19 cellular contexts compared by ENCODE assay signal in genomic region chr9:133104718-133105460, GRCh38. TPM values are rescaled to one million over a fixed set of nuclear protein-coding genes. Genes with fewer than 3 reads are reported as not detected.
DNase-seq lines count a peak whose midpoint lies in the region; ATAC-seq, FAIRE-seq and TF ChIP-seq lines count a peak whose summit lies in the region.
"Had no signal": no experiment of that assay in that cellular context is flagged by ENCODE, and none has a peak within 500 bp of the region (broad histone marks: within the 10 kb centered on the region; RNA-seq: fewer than 3 reads in every experiment).

No MANE protein-coding gene starts in this region.

- H3K4ac ChIP-seq in H1 (replicated peaks; ENCODE audit: insufficient read length, low read depth, low read length) = no peak overlapping the region

- CTCF ChIA-PET in H1 (lab: Charles Lee; ENCODE audit: partially characterized antibody) = interaction anchor here (1.0 to 19.3 kb wide), 6 partner anchors 10 to 74 kb away, joined by 3 to 337 read pairs (median 24); no protein-coding TSS in a partner anchor

- no peak overlapping the region for H3K56ac ChIP-seq in H1 (replicated peaks; ENCODE audit: insufficient read length, low read depth, low read length)

- no peak overlapping the region for H3K9ac ChIP-seq in H1 (replicated peaks in 1 of 4; ENCODE audit: extremely low read depth in 1 of 4, low read depth in 3 of 4, low read length in 3 of 4)
- H3K9ac ChIP-seq: GM23248, KMS-11 had no signal

- H3K4me3 Mint-ChIP-seq in activated T-helper 2 cell treated with anti-CD3 and anti-CD28 coated beads, Interferon-gamma antibody, Interleukin-2, Interleukin-4, amounts not matched to agents 10 μg/mL and 5 μg/mL and 100 μg/mL, durations not matched to agents 14 hours and 24 hours and 36 hours (ENCODE audit: low read depth) = no peak overlapping the region
- H3K4me3 Mint-ChIP-seq: activated CD4-positive, alpha-beta T cell treated with anti-CD3 and anti-CD28 coated beads, Interleukin-2, amount 10 ng/mL, durations not matched to agents 24 days and 14 days; activated naive CD8-positive, alpha-beta T cell treated with anti-CD3 and anti-CD28 coated beads for 36 hours; CD8-positive, alpha-beta memory T cell; T-cell had no signal

- no peak overlapping the region for H3K27ac Mint-ChIP-seq in activated T-helper 2 cell treated with anti-CD3 and anti-CD28 coated beads, Interferon-gamma antibody, Interleukin-2, Interleukin-4, amounts not matched to agents 10 μg/mL and 5 μg/mL and 100 μg/mL, durations not matched to agents 14 hours and 24 hours and 36 hours
- H3K27ac Mint-ChIP-seq: activated CD4-positive, alpha-beta T cell treated with anti-CD3 and anti-CD28 coated beads, Interleukin-2, amount 10 ng/mL, durations not matched to agents 24 days and 14 days; activated naive CD8-positive, alpha-beta T cell treated with anti-CD3 and anti-CD28 coated beads for 36 hours; T-cell had no signal

- H4K20me1 ChIP-seq in H1 (replicated peaks in 1 of 2; ENCODE audit: control insufficient read depth in 1 of 2, insufficient read depth in 2 of 2, low read length in 2 of 2) (peaks cover 0 to 12% of the 10 kb centered on the region in 2 experiments), osteoblast (ENCODE audit: insufficient read depth, low read length) (peaks cover 13% of the 10 kb centered on the region)

- H3K4me1 ChIP-seq in H1 (replicated peaks in 1 of 4; ENCODE audit: control insufficient read depth in 3 of 4, insufficient read depth in 4 of 4, low read length in 3 of 4) (peaks cover 0 to 8% (median 3%) of the 10 kb centered on the region in 4 experiments; a peak in 3 of 7 replicates), osteoblast (ENCODE audit: insufficient read depth, low read length) (no peaks in the 10 kb centered on the region), transverse colon (peaks cover 0 to 7% (median 0%) of the 10 kb centered on the region in 4 donors)

- TF ChIP-seq CTCF in H1 (IDR thresholded peaks at IDR 0.05; ENCODE audit: control extremely low read depth in 1 of 3, insufficient read depth in 1 of 3, low read depth in 1 of 3, low read length in 3 of 3) (no peak), osteoblast (IDR thresholded peaks at IDR 0.05; ENCODE audit: extremely low read depth, low read depth, low read length) (no peak), transverse colon (IDR thresholded peaks at IDR 0.05) (no peak)

- no peak overlapping the region for H2AFZ ChIP-seq in H1 (ENCODE audit: low read length)
- H2AFZ ChIP-seq in osteoblast (ENCODE audit: low read length) = no peak overlapping the region
- H2AFZ ChIP-seq: GM23248 had no signal

- ATAC-seq in Right ventricle myocardium superior (ENCODE audit: poor library complexity) (no peak), left ventricle myocardium superior (no peak)
- ATAC-seq: left lobe of liver, T-cell had no signal

- H3K79me2 ChIP-seq in H1 (ENCODE audit: control insufficient read depth in 1 of 2, insufficient read depth in 2 of 2, low read length in 2 of 2) (no peaks in the 10 kb centered on the region), osteoblast (ENCODE audit: insufficient read depth, low read length) (no peaks in the 10 kb centered on the region)

- FAIRE-seq in H1 (lab: Jason Lieb, UNC) = no peak
- FAIRE-seq: endometrium, GM12878, GM19239 had no signal

- H2BK12ac ChIP-seq in H1 (ENCODE audit: low read depth, low read length) = no peak overlapping the region

- H3K27ac ChIP-seq in H1 (ENCODE audit: low read depth, low read length) (no peak overlapping the region), osteoblast (ENCODE audit: low read depth, low read length) (no peak overlapping the region), transverse colon (no peak overlapping the region)
- H3K27ac ChIP-seq: GM23248, KMS-11 had no signal

- H2BK120ac ChIP-seq in H1 (replicated peaks; ENCODE audit: low read depth, low read length) = no peak overlapping the region

- TF ChIP-seq POLR2A in H1 (IDR thresholded peaks at IDR 0.05; ENCODE audit: control extremely low read depth in 1 of 2, low read depth in 2 of 2, low read length in 2 of 2) (no peak), transverse colon (IDR thresholded peaks at IDR 0.05) (no peak)

- H3K36me3 ChIP-seq in H1 (ENCODE audit: control insufficient read depth in 2 of 4, insufficient read depth in 4 of 4, low read length in 3 of 4) (peaks cover 2 to 17% (median 5%) of the 10 kb centered on the region in 4 experiments; a peak in 7 of 8 replicates), osteoblast (ENCODE audit: insufficient read depth, low read length) (peaks cover 32% of the 10 kb centered on the region), transverse colon (peaks cover 0 to 81% (median 32%) of the 10 kb centered on the region in 4 donors)

- no peak overlapping the region for H3K18ac ChIP-seq in H1 (ENCODE audit: extremely low read depth, low read length)

- H2BK20ac ChIP-seq in H1 (ENCODE audit: low read length) = no peak overlapping the region

- no peaks in the 10 kb centered on the region for H3K27me3 Mint-ChIP-seq in activated T-helper 2 cell treated with anti-CD3 and anti-CD28 coated beads, Interferon-gamma antibody, Interleukin-2, Interleukin-4, amounts not matched to agents 10 μg/mL and 5 μg/mL and 100 μg/mL, durations not matched to agents 14 hours and 24 hours and 36 hours (ENCODE audit: low read depth)
- H3K27me3 Mint-ChIP-seq: activated CD4-positive, alpha-beta T cell treated with anti-CD3 and anti-CD28 coated beads, Interleukin-2, amount 10 ng/mL, durations not matched to agents 24 days and 14 days; activated naive CD8-positive, alpha-beta T cell treated with anti-CD3 and anti-CD28 coated beads for 36 hours; CD8-positive, alpha-beta memory T cell; T-cell had no signal

- no peak overlapping the region for H4K5ac ChIP-seq in H1 (ENCODE audit: insufficient read length, low read depth, low read length)

- no peak overlapping the region for H4K91ac ChIP-seq in H1 (replicated peaks; ENCODE audit: insufficient read length, low read length)

- H3K36me3 Mint-ChIP-seq in activated T-helper 2 cell treated with anti-CD3 and anti-CD28 coated beads, Interferon-gamma antibody, Interleukin-2, Interleukin-4, amounts not matched to agents 10 μg/mL and 5 μg/mL and 100 μg/mL, durations not matched to agents 14 hours and 24 hours and 36 hours (ENCODE audit: low read depth) = peaks cover 61% of the 10 kb centered on the region

- POLR2A ChIA-PET in H1 (lab: Charles Lee; ENCODE audit: partially characterized antibody) = no interaction called here

- H3K4me1 Mint-ChIP-seq in activated T-helper 2 cell treated with anti-CD3 and anti-CD28 coated beads, Interferon-gamma antibody, Interleukin-2, Interleukin-4, amounts not matched to agents 10 μg/mL and 5 μg/mL and 100 μg/mL, durations not matched to agents 14 hours and 24 hours and 36 hours (ENCODE audit: low read depth) = no peaks in the 10 kb centered on the region
- H3K4me1 Mint-ChIP-seq: activated naive CD8-positive, alpha-beta T cell treated with anti-CD3 and anti-CD28 coated beads for 36 hours had no signal

- no peak overlapping the region for H3K14ac ChIP-seq in H1 (ENCODE audit: insufficient read length)

- no peaks in the 10 kb centered on the region for H3K79me1 ChIP-seq in H1 (ENCODE audit: low read depth, low read length)

- H3K9me3 Mint-ChIP-seq in activated T-helper 2 cell treated with anti-CD3 and anti-CD28 coated beads, Interferon-gamma antibody, Interleukin-2, Interleukin-4, amounts not matched to agents 10 μg/mL and 5 μg/mL and 100 μg/mL, durations not matched to agents 14 hours and 24 hours and 36 hours = no peaks in the 10 kb centered on the region
- H3K9me3 Mint-ChIP-seq: activated CD4-positive, alpha-beta T cell treated with anti-CD3 and anti-CD28 coated beads, Interleukin-2, amount 10 ng/mL, durations not matched to agents 24 days and 14 days; activated naive CD8-positive, alpha-beta T cell treated with anti-CD3 and anti-CD28 coated beads for 36 hours; T-cell had no signal

- TF ChIP-seq RAD21 in H1 (IDR thresholded peaks at IDR 0.05 in 1 of 2, conservative IDR thresholded peaks at IDR 0.05 in 1 of 2; ENCODE audit: low read depth in 2 of 2, low read length in 2 of 2) = no peak

- intact Hi-C loops in Right ventricle myocardium superior (cut with DNase I) (no loop called here), left ventricle myocardium superior (cut with micrococcal nuclease) (loop anchor here (2.0 kb wide), 1 partner anchor 42 kb away; no protein-coding TSS in a partner anchor), transverse colon (cut with DNase I; ENCODE audit: low total_unique reads) (loop anchor here (1.0 kb wide), 1 partner anchor 42 kb away; no protein-coding TSS in a partner anchor)
- intact Hi-C loops in activated T-helper 2 cell treated with anti-CD3 and anti-CD28 coated beads, Interferon-gamma antibody, Interleukin-2, Interleukin-4, amounts not matched to agents 10 μg/mL and 5 μg/mL and 100 μg/mL, durations not matched to agents 14 hours and 24 hours and 36 hours (cut with micrococcal nuclease) = no loop called here

- no peak overlapping the region for H2BK15ac ChIP-seq in H1 (ENCODE audit: low read length)

- H3K23ac ChIP-seq in H1 (ENCODE audit: insufficient read length) = no peak overlapping the region

- 79% methylated on average over 15 of the region's 15 CpGs; no CpG with 5 or more reads in 1 of the 2 experiments for WGBS in H1 (ENCODE audit: extremely low coverage in 1 of 2, insufficient coverage in 1 of 2, insufficient read length in 1 of 2, insufficient replicate concordance in 2 of 2, low coverage in 1 of 2, low lambda C conversion rate in 2 of 2, missing lambda C conversion rate in 1 of 2), 2 experiments
- 87% methylated on average over 15 of the region's 15 CpGs; no CpG with 5 or more reads in 1 of the 2 donors for WGBS in transverse colon (ENCODE audit: low coverage in 1 of 2), 2 donors

- H3K27me3 ChIP-seq in H1 (replicated peaks in 1 of 4; ENCODE audit: control insufficient read depth in 3 of 4, extremely low read depth in 1 of 4, insufficient read depth in 3 of 4, low read length in 3 of 4) = no peaks in the 10 kb centered on the region
- no peaks in the 10 kb centered on the region for H3K27me3 ChIP-seq in osteoblast (ENCODE audit: insufficient read depth, low read length)
- H3K27me3 ChIP-seq in transverse colon = no peaks in the 10 kb centered on the region

- H2AK5ac ChIP-seq in H1 (ENCODE audit: low read depth, low read length) = no peak overlapping the region

- no peak overlapping the region for H3K4me3 ChIP-seq in H1 (ENCODE audit: extremely low read depth in 1 of 4, insufficient read depth in 2 of 4, low read depth in 3 of 4, low read length in 4 of 4)
- no peak overlapping the region for H3K4me3 ChIP-seq in osteoblast (ENCODE audit: insufficient read depth, low read length)
- H3K4me3 ChIP-seq in transverse colon = no peak overlapping the region
- H3K4me3 ChIP-seq: GM12878, GM23248 had no signal

- no peak overlapping the region for H2BK5ac ChIP-seq in H1 (ENCODE audit: low read depth, low read length)

- in situ Hi-C loops in transverse colon (cut with MboI; ENCODE audit: low pct_ligation_motif_present in 1 of 4, low pct_unique_long_range_greater_than_20kb in 1 of 4, low sequenced_read_pairs in 3 of 4) = loop anchor here in 2 of 4 donors (5.0 kb wide), 1 partner anchor 42 kb away; no protein-coding TSS in a partner anchor

- DNase-seq in Right ventricle myocardium superior = peak; percentile 9
- DNase-seq in left ventricle myocardium superior = no peak
- DNase-seq in H1 (ENCODE audit: low read depth in 1 of 2, low spot score in 2 of 2) = no peak
- DNase-seq in osteoblast (ENCODE audit: insufficient read length, low spot score, missing footprints) = peak; percentile 62
- DNase-seq in Ammon's horn (ENCODE audit: low spot score) = no peak
- DNase-seq in activated T-helper 2 cell treated with anti-CD3 and anti-CD28 coated beads, Interferon-gamma antibody, Interleukin-2, Interleukin-4, amounts not matched to agents 10 μg/mL and 5 μg/mL and 100 μg/mL, durations not matched to agents 14 hours and 24 hours and 36 hours (ENCODE audit: low spot score) = no peak
- DNase-seq in transverse colon = no peak
- DNase-seq: activated CD4-positive, alpha-beta T cell treated with anti-CD3 and anti-CD28 coated beads, Interleukin-2, amount 10 ng/mL, durations not matched to agents 24 days and 14 days; activated naive CD8-positive, alpha-beta T cell treated with anti-CD3 and anti-CD28 coated beads for 36 hours; GM23248; NCI-H1694 treated with DMSO at 0.1 percent for 48 hours; stimulated activated CD4-positive, alpha-beta T cell treated with anti-CD3 and anti-CD28 coated beads, Interleukin-4, amount 100 ng/mL, for 4 hours had no signal

- H3K4me2 ChIP-seq in H1 (ENCODE audit: insufficient read depth in 1 of 2, low read depth in 2 of 2, low read length in 2 of 2) (no peak overlapping the region), osteoblast (ENCODE audit: insufficient read depth, low read length) (no peak overlapping the region)
- H3K4me2 ChIP-seq: KMS-11 had no signal

- H4K8ac ChIP-seq in H1 (ENCODE audit: extremely low read depth, insufficient read depth, low read length) = peak overlapping the region; percentile 79; the same call in 1 of the 2 replicates

- H3K9me3 ChIP-seq in H1 (ENCODE audit: insufficient read depth in 2 of 2, low read depth in 1 of 2, low read length in 1 of 2) = no peaks in the 10 kb centered on the region
- H3K9me3 ChIP-seq in osteoblast (ENCODE audit: low read depth, low read length) = no peaks in the 10 kb centered on the region
- H3K9me3 ChIP-seq in transverse colon = no peaks in the 10 kb centered on the region

- TF ChIP-seq EP300 in H1 (IDR thresholded peaks at IDR 0.05; ENCODE audit: borderline replicate concordance in 1 of 2, low read depth in 2 of 2, low read length in 2 of 2) = no peak
- TF ChIP-seq EP300 in transverse colon (IDR thresholded peaks at IDR 0.05; ENCODE audit: low read depth) = no peak

- no peaks in the 10 kb centered on the region for H3K23me2 ChIP-seq in H1 (ENCODE audit: low read depth, low read length)

RNA-seq across cellular contexts. Expression of gene RALGDS, which starts 16.2 kb away (rescaled TPM):
- total RNA-seq in Right ventricle myocardium superior (33.1 TPM), left ventricle myocardium superior (33.1 TPM), osteoblast (11.2 and 12.7 TPM in 2 replicates), transverse colon (100 to 1,000 TPM in 1 of 4 donors, 10 to 100 TPM in 3; 50.5 to 233 (median 58.2) TPM)
- 11.2 and 14.5 TPM in 2 replicates for total RNA-seq in H1 (2021; fragmentation: NEBNext Ultra II Directional; extraction: Animal tissue kit (Norgen Biotek cat#: 25700))
- 25.5 and 29.3 TPM in 2 replicates for polyA plus RNA-seq in H1 (2011; rRNA removed)
- polyA plus RNA-seq in H1 (2011; cell fraction: cytosol; rRNA removed) = 25.4 TPM
- polyA plus RNA-seq in H1 (2011; cell fraction: nucleus; rRNA removed) = 97.4 TPM
- polyA plus RNA-seq in H1 (2012, experiment 1 of 2) = 10.5 to 21.5 TPM (median 17.2 TPM) in 4 replicates
- polyA plus RNA-seq in H1 (2012, experiment 2 of 2) = 11.7 TPM
- 11.4 TPM for polyA plus RNA-seq in H1 (2013, experiment 1 of 2)
- 9.4 TPM for polyA plus RNA-seq in H1 (2013, experiment 2 of 2)
- 12.6 and 14.4 TPM in 2 replicates for polyA minus RNA-seq in H1 (2011; rRNA and poly(A)+ RNA removed)
- polyA minus RNA-seq in H1 (2011; cell fraction: cytosol; rRNA and poly(A)+ RNA removed) = 11.3 TPM
- polyA minus RNA-seq in H1 (2011; cell fraction: nucleus; rRNA and poly(A)+ RNA removed) = 19.7 TPM
- total RNA-seq in activated T-helper 2 cell treated with anti-CD3 and anti-CD28 coated beads, Interferon-gamma antibody, Interleukin-2, Interleukin-4, amounts not matched to agents 10 μg/mL and 5 μg/mL and 100 μg/mL, durations not matched to agents 14 hours and 24 hours and 36 hours = 78.8 and 85.8 TPM in 2 replicates

RNA-seq across cellular contexts. Expression of gene CEL, which starts 43.1 kb away (rescaled TPM):
- total RNA-seq in Right ventricle myocardium superior (7.3 TPM), left ventricle myocardium superior (7.2 TPM), osteoblast (under 0.01 TPM in 1 of 2 replicates, not detected in the other), transverse colon (1 to 10 TPM in 1 of 4 donors, under 1 TPM in 2, not detected in 1; 0.27 to 8.6 (median 0.48) TPM)
- total RNA-seq in H1 (2021; fragmentation: NEBNext Ultra II Directional; extraction: Animal tissue kit (Norgen Biotek cat#: 25700)) = 2.5 and 3.4 TPM in 2 replicates
- 1.8 and 2.7 TPM in 2 replicates for polyA plus RNA-seq in H1 (2011; rRNA removed)
- polyA plus RNA-seq in H1 (2011; cell fraction: cytosol; rRNA removed) = 1.9 TPM
- 11.8 TPM for polyA plus RNA-seq in H1 (2011; cell fraction: nucleus; rRNA removed)
- 3.1 to 4.5 TPM (median 3.7 TPM) in 4 replicates for polyA plus RNA-seq in H1 (2012, experiment 1 of 2)
- polyA plus RNA-seq in H1 (2012, experiment 2 of 2) = 1.9 TPM
- polyA plus RNA-seq in H1 (2013, experiment 1 of 2) = 2.2 TPM
- 2.1 TPM for polyA plus RNA-seq in H1 (2013, experiment 2 of 2)
- polyA minus RNA-seq in H1 (2011; rRNA and poly(A)+ RNA removed) = 1.0 and 1.2 TPM in 2 replicates
- polyA minus RNA-seq in H1 (2011; cell fraction: cytosol; rRNA and poly(A)+ RNA removed) = not detected
- polyA minus RNA-seq in H1 (2011; cell fraction: nucleus; rRNA and poly(A)+ RNA removed) = 1.3 TPM
- 2.0 and 2.1 TPM in 2 replicates for total RNA-seq in activated T-helper 2 cell treated with anti-CD3 and anti-CD28 coated beads, Interferon-gamma antibody, Interleukin-2, Interleukin-4, amounts not matched to agents 10 μg/mL and 5 μg/mL and 100 μg/mL, durations not matched to agents 14 hours and 24 hours and 36 hours
- polyA plus RNA-seq: CD8-positive, alpha-beta memory T cell; GM23248 had no signal

RNA-seq across cellular contexts. Expression of gene GBGT1, which starts 58.8 kb away (rescaled TPM):
- total RNA-seq in Right ventricle myocardium superior = 6.4 TPM
- 6.2 TPM for total RNA-seq in left ventricle myocardium superior
- 9.7 and 10.0 TPM in 2 replicates for total RNA-seq in H1 (2021; fragmentation: NEBNext Ultra II Directional; extraction: Animal tissue kit (Norgen Biotek cat#: 25700))
- polyA plus RNA-seq in H1 (2011; rRNA removed) = 7.1 and 10.1 TPM in 2 replicates
- 7.0 TPM for polyA plus RNA-seq in H1 (2011; cell fraction: cytosol; rRNA removed)
- 15.2 TPM for polyA plus RNA-seq in H1 (2011; cell fraction: nucleus; rRNA removed)
- 6.5 to 7.7 TPM (median 6.9 TPM) in 4 replicates for polyA plus RNA-seq in H1 (2012, experiment 1 of 2)
- polyA plus RNA-seq in H1 (2012, experiment 2 of 2) = 6.9 TPM
- polyA plus RNA-seq in H1 (2013, experiment 1 of 2) = 8.6 TPM
- polyA plus RNA-seq in H1 (2013, experiment 2 of 2) = 9.1 TPM
- polyA minus RNA-seq in H1 (2011; rRNA and poly(A)+ RNA removed) = 11.3 and 17.4 TPM in 2 replicates
- polyA minus RNA-seq in H1 (2011; cell fraction: cytosol; rRNA and poly(A)+ RNA removed) = 10.6 TPM
- 21.7 TPM for polyA minus RNA-seq in H1 (2011; cell fraction: nucleus; rRNA and poly(A)+ RNA removed)
- 3.3 and 3.8 TPM in 2 replicates for total RNA-seq in osteoblast
- total RNA-seq in activated T-helper 2 cell treated with anti-CD3 and anti-CD28 coated beads, Interferon-gamma antibody, Interleukin-2, Interleukin-4, amounts not matched to agents 10 μg/mL and 5 μg/mL and 100 μg/mL, durations not matched to agents 14 hours and 24 hours and 36 hours = 6.8 and 7.4 TPM in 2 replicates
- total RNA-seq in transverse colon = 10 to 100 TPM in 3 of 4 donors, 1 to 10 TPM in 1; 4.1 to 15.7 (median 11.8) TPM
- polyA plus RNA-seq: CD8-positive, alpha-beta memory T cell had no signal

Comparison
In these comparisons a context has a peak if more than half of its experiments do, and no peak if none do; other contexts are left out.
1. DNase-seq: peak in Right ventricle myocardium superior (single experiment) and osteoblast (single experiment); none in left ventricle myocardium superior (single experiment), H1 (0 of 2), Ammon's horn (single experiment), activated T-helper 2 cell treated with anti-CD3 and anti-CD28 coated beads, Interferon-gamma antibody, Interleukin-2, Interleukin-4, amounts not matched to agents 10 μg/mL and 5 μg/mL and 100 μg/mL, durations not matched to agents 14 hours and 24 hours and 36 hours (single experiment) and transverse colon (single experiment).
2. intact Hi-C loops: an anchor here in left ventricle myocardium superior (2.0 kb wide) and transverse colon (1.0 kb wide); none called in Right ventricle myocardium superior and activated T-helper 2 cell treated with anti-CD3 and anti-CD28 coated beads, Interferon-gamma antibody, Interleukin-2, Interleukin-4, amounts not matched to agents 10 μg/mL and 5 μg/mL and 100 μg/mL, durations not matched to agents 14 hours and 24 hours and 36 hours.